Comparison of ENCODE assay signal across 1 cellular context in the genomic region with DNA sequence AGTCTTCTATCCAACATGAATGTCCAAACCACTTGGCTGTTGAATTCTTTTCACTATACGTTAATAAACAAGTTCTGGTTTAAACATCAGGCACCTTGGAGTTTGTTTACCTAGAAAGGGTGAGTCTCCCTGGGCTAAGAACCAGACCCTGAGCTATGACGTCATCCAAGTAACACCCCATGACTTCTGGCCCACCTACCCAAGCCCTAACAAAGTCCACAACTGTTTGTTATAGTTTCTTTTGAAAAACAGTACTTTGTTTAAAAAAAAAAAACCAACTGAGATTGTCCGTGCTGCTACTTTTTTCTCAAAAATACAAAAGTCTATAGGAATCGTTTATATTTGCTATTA.
TF ChIP-seq lines count a peak whose summit lies in the region.

No MANE protein-coding gene starts in this region.

TF ChIP-seq in K562, 482 proteins besides CTCF, POLR2A, EP300 and RAD21 (continued from another document):
- TF ChIP-seq, protein P1, sequence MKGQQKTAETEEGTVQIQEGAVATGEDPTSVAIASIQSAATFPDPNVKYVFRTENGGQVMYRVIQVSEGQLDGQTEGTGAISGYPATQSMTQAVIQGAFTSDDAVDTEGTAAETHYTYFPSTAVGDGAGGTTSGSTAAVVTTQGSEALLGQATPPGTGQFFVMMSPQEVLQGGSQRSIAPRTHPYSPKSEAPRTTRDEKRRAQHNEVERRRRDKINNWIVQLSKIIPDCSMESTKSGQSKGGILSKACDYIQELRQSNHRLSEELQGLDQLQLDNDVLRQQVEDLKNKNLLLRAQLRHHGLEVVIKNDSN (CRISPR knock-in tag; IDR thresholded peaks at IDR 0.05) = no peak
- TF ChIP-seq JUND (IDR thresholded peaks at IDR 0.05; ENCODE audit: borderline replicate concordance, low read depth, low read length) (peak; percentile 46; the same call in 1 of the 2 replicates), JUND (tag; IDR thresholded peaks at IDR 0.05; ENCODE audit: borderline replicate concordance, low read depth, low read length) (no peak; the same call in 2 of the 3 replicates), SRSF3 (IDR thresholded peaks at IDR 0.05; ENCODE audit: insufficient read depth, low read length) (no peak), ZNF23 (CRISPR knock-in tag; IDR thresholded peaks at IDR 0.05) (no peak), ATF1 (CRISPR knock-in tag; IDR thresholded peaks at IDR 0.05) (no peak), ATF1 (tag; IDR thresholded peaks at IDR 0.05) (peak; percentile 36; the same call in 1 of the 2 replicates), MTA2 (IDR thresholded peaks at IDR 0.05; ENCODE audit: low read depth) (no peak), ZEB2 (IDR thresholded peaks at IDR 0.05) (no peak), SP2 (IDR thresholded peaks at IDR 0.05; ENCODE audit: extremely low read depth, low read depth, low read length, poor library complexity, severe bottlenecking) (no peak), TAF1 (IDR thresholded peaks at IDR 0.05; ENCODE audit: control insufficient read depth, extremely low read depth, insufficient read depth, low read length, severe bottlenecking) (no peak), JUNB (CRISPR knock-in tag; conservative IDR thresholded peaks at IDR 0.05) (peak; percentile 54; the same call in 1 of the 2 replicates), ATF7 (IDR thresholded peaks at IDR 0.05) (peak; percentile 52), ZBTB7A (IDR thresholded peaks at IDR 0.05; ENCODE audit: borderline replicate concordance, control insufficient read depth, low read depth, low read length) (no peak), ZFPM2 (CRISPR knock-in tag; IDR thresholded peaks at IDR 0.05) (no peak)
- TF ChIP-seq, protein P2, sequence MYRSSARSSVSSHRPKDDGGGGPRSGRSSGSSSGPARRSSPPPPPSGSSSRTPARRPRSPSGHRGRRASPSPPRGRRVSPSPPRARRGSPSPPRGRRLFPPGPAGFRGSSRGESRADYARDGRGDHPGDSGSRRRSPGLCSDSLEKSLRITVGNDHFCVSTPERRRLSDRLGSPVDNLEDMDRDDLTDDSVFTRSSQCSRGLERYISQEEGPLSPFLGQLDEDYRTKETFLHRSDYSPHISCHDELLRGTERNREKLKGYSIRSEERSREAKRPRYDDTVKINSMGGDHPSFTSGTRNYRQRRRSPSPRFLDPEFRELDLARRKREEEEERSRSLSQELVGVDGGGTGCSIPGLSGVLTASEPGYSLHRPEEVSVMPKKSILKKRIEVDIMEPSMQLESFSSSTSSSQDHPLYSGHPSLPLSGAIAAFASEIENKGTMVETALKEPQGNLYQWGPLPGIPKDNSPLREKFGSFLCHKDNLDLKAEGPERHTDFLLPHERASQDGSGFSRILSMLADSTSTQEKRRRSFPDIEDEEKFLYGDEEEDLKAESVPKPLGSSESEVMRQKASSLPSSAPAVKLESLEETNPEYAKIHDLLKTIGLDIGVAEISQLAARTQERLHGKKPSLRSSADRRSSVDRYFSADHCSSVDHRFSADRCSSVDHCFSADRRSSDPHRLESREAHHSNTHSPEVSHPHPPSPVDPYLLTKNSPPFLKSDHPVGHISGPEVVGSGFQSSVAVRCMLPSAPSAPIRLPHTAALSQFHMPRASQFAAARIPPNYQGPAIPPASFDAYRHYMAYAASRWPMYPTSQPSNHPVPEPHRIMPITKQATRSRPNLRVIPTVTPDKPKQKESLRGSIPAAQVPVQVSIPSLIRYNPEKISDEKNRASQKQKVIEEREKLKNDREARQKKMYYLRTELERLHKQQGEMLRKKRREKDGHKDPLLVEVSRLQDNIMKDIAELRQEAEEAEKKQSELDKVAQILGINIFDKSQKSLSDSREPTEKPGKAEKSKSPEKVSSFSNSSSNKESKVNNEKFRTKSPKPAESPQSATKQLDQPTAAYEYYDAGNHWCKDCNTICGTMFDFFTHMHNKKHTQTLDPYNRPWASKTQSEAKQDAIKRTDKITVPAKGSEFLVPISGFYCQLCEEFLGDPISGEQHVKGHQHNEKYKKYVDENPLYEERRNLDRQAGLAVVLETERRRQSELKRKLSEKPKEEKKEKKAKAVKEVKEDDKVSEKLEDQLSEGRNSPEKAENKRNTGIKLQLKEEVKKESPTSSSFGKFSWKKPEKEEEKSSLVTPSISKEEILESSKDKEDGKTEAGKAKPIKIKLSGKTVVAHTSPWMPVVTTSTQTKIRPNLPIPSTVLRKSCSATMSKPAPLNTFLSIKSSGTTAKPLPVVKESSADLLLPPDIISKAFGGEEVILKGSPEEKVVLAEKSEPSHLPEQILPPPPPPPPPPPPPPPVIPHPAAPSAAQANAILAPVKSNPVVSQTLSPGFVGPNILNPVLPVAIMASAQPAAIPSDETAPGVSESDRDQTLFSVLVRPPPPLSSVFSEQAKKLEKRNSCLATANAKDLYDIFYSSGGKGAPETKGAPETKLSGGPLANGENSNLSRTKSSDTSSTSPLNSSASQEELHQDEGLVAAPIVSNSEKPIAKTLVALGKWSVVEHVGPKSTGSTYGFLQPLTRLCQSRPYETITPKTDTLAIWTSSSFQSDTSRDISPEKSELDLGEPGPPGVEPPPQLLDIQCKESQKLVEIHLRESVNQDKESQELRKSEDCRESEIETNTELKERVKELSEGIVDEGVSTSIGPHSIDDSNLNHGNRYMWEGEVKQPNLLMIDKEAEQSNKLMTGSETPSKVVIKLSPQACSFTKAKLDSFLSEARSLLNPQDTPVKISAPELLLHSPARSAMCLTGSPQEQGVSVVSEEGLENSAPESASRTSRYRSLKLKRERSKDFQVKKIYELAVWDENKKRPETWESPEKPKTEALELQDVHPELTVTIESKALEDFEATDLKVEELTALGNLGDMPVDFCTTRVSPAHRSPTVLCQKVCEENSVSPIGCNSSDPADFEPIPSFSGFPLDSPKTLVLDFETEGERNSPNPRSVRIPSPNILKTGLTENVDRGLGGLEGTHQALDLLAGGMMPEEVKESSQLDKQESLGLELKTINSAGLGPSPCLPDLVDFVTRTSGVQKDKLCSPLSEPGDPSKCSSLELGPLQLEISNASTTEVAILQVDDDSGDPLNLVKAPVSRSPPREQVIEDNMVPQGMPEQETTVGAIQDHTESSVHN (IDR thresholded peaks at IDR 0.05; ENCODE audit: borderline replicate concordance in 1 of 2, low read depth in 1 of 2) = no peak
- TF ChIP-seq, protein P3, sequence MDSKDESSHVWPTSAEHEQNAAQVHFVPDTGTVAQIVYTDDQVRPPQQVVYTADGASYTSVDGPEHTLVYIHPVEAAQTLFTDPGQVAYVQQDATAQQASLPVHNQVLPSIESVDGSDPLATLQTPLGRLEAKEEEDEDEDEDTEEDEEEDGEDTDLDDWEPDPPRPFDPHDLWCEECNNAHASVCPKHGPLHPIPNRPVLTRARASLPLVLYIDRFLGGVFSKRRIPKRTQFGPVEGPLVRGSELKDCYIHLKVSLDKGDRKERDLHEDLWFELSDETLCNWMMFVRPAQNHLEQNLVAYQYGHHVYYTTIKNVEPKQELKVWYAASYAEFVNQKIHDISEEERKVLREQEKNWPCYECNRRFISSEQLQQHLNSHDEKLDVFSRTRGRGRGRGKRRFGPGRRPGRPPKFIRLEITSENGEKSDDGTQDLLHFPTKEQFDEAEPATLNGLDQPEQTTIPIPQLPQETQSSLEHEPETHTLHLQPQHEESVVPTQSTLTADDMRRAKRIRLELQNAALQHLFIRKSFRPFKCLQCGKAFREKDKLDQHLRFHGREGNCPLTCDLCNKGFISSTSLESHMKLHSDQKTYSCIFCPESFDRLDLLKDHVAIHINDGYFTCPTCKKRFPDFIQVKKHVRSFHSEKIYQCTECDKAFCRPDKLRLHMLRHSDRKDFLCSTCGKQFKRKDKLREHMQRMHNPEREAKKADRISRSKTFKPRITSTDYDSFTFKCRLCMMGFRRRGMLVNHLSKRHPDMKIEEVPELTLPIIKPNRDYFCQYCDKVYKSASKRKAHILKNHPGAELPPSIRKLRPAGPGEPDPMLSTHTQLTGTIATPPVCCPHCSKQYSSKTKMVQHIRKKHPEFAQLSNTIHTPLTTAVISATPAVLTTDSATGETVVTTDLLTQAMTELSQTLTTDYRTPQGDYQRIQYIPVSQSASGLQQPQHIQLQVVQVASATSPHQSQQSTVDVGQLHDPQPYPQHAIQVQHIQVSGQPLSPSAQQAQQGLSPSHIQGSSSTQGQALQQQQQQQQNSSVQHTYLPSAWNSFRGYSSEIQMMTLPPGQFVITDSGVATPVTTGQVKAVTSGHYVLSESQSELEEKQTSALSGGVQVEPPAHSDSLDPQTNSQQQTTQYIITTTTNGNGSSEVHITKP (IDR thresholded peaks at IDR 0.05; ENCODE audit: partially characterized antibody) = no peak
